Comparison of ENCODE assay signal across 1 cellular context in the genomic region with DNA sequence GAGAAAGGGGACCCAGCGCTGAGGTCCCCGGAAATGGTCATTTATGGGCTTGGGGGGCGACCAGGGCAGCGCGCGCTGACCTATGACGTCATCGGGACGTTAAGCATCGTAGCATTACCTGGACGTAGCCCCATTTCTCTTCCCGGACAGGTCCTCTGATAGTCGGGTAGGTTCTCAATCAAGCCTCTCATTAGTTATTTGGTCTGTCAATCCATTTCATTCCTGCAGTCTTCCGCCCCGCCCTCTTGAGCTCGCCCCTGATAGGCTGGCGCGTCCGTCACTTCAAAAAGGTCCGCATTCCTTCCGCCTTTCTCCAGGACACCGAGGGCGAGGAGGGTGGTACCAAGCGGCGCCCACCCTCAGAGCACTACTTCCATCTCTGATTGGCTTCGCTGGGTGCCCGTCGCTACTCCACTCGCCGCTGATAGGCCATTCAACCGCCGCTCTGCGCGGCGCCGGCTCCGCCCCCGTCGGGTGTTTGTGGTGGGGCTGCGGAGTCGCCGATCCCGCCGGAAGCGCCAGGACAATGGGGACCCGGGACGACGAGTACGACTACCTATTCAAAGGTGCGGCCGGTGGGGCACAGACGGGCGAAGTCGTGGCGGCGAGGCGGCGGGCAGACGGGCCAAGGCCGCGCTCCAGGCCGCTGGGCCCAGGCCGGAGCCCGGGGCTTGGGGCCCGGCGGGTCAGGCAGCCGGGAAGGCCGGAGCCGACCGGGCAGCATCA.
TF ChIP-seq lines count a peak whose summit lies in the region.

A gene (plus strand): TSS at position 470 of the 726 bp plus-strand sequence. CDS start 57 bp downstream, at position 527.

TF ChIP-seq in H1, 55 proteins besides CTCF, POLR2A, EP300 and RAD21:
- TF ChIP-seq FOSL1 (IDR thresholded peaks at IDR 0.05; ENCODE audit: insufficient read depth, low read depth, low read length): no peak
- no peak for TF ChIP-seq CEBPB (IDR thresholded peaks at IDR 0.05; ENCODE audit: low read depth, low read length)
- TF ChIP-seq, protein P1, sequence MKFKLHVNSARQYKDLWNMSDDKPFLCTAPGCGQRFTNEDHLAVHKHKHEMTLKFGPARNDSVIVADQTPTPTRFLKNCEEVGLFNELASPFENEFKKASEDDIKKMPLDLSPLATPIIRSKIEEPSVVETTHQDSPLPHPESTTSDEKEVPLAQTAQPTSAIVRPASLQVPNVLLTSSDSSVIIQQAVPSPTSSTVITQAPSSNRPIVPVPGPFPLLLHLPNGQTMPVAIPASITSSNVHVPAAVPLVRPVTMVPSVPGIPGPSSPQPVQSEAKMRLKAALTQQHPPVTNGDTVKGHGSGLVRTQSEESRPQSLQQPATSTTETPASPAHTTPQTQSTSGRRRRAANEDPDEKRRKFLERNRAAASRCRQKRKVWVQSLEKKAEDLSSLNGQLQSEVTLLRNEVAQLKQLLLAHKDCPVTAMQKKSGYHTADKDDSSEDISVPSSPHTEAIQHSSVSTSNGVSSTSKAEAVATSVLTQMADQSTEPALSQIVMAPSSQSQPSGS (IDR thresholded peaks at IDR 0.05; ENCODE audit: low read length): peak; percentile 89
- no peak for TF ChIP-seq TCF12 (IDR thresholded peaks at IDR 0.05; ENCODE audit: low read depth, low read length)
- peak; percentile 78 for TF ChIP-seq GABPA (IDR thresholded peaks at IDR 0.05; ENCODE audit: borderline replicate concordance, insufficient read depth, low read length)
- no peak for TF ChIP-seq CBX5 (IDR thresholded peaks at IDR 0.05; ENCODE audit: low read depth, low read length)
- TF ChIP-seq EZH2 (IDR thresholded peaks at IDR 0.05; ENCODE audit: low read depth, low read length, severe bottlenecking): no peak
- TF ChIP-seq CHD2 (IDR thresholded peaks at IDR 0.05; ENCODE audit: low read length): peak; percentile 94
- TF ChIP-seq SRF (IDR thresholded peaks at IDR 0.05; ENCODE audit: low read depth, low read length): peak; percentile 98
- TF ChIP-seq, protein P2, sequence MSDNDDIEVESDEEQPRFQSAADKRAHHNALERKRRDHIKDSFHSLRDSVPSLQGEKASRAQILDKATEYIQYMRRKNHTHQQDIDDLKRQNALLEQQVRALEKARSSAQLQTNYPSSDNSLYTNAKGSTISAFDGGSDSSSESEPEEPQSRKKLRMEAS (IDR thresholded peaks at IDR 0.05): peak; percentile 21; the same call in 1 of the 2 replicates
- no peak for TF ChIP-seq BACH1 (IDR thresholded peaks at IDR 0.05; ENCODE audit: low read length)
- peak; percentile 98 for TF ChIP-seq JUN (IDR thresholded peaks at IDR 0.05; ENCODE audit: low read depth, low read length)
- TF ChIP-seq NANOG (IDR thresholded peaks at IDR 0.05; ENCODE audit: insufficient read depth, low read depth, low read length, poor library complexity, severe bottlenecking): peak; percentile 56
- 0 out of 4 replicates have a peak, but pooled peaks of 1 of the 2 experiments have one; percentile 41 for TF ChIP-seq SIN3A (conservative IDR thresholded peaks at IDR 0.05 in 1 of 2, IDR thresholded peaks at IDR 0.05 in 1 of 2; ENCODE audit: low read depth in 1 of 2, low read length in 2 of 2)
- no peak for TF ChIP-seq HDAC6 (IDR thresholded peaks at IDR 0.05; ENCODE audit: low read depth, low read length)
- TF ChIP-seq ASH2L (IDR thresholded peaks at IDR 0.05; ENCODE audit: low read length): no peak
- no peak for TF ChIP-seq SUZ12 (IDR thresholded peaks at IDR 0.05; ENCODE audit: low read length)
- no peak for TF ChIP-seq RNF2 (IDR thresholded peaks at IDR 0.05; ENCODE audit: borderline replicate concordance, low read depth, low read length, missing control alignments, poor library complexity, severe bottlenecking)
- TF ChIP-seq RXRA (IDR thresholded peaks at IDR 0.05; ENCODE audit: insufficient read depth, low read depth, low read length): no peak
- no peak for TF ChIP-seq EGR1 (IDR thresholded peaks at IDR 0.05; ENCODE audit: borderline replicate concordance, low read depth, low read length)
- TF ChIP-seq MAFK (IDR thresholded peaks at IDR 0.05; ENCODE audit: low read depth, low read length): no peak
- TF ChIP-seq KDM1A (IDR thresholded peaks at IDR 0.05; ENCODE audit: borderline replicate concordance, low read length): no peak
- TF ChIP-seq TAF7 (optimal IDR thresholded peaks at IDR 0.05; ENCODE audit: borderline replicate concordance, low read depth, low read length): peak; percentile 83
- TF ChIP-seq, protein P3, sequence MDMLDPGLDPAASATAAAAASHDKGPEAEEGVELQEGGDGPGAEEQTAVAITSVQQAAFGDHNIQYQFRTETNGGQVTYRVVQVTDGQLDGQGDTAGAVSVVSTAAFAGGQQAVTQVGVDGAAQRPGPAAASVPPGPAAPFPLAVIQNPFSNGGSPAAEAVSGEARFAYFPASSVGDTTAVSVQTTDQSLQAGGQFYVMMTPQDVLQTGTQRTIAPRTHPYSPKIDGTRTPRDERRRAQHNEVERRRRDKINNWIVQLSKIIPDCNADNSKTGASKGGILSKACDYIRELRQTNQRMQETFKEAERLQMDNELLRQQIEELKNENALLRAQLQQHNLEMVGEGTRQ (IDR thresholded peaks at IDR 0.05; ENCODE audit: low read length): no peak
- no peak; a peak in 1 of 4 replicates for TF ChIP-seq HDAC2 (IDR thresholded peaks at IDR 0.05; ENCODE audit: borderline replicate concordance in 1 of 2, low read depth in 2 of 2, low read length in 2 of 2)
- TF ChIP-seq, protein P4, sequence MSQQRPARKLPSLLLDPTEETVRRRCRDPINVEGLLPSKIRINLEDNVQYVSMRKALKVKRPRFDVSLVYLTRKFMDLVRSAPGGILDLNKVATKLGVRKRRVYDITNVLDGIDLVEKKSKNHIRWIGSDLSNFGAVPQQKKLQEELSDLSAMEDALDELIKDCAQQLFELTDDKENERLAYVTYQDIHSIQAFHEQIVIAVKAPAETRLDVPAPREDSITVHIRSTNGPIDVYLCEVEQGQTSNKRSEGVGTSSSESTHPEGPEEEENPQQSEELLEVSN (IDR thresholded peaks at IDR 0.05): no peak
- TF ChIP-seq JUND (IDR thresholded peaks at IDR 0.05; ENCODE audit: low read length): peak; percentile 100
- no peak for TF ChIP-seq KDM5A (IDR thresholded peaks at IDR 0.05; ENCODE audit: low read length)
- peak; percentile 93 for TF ChIP-seq SP2 (IDR thresholded peaks at IDR 0.05; ENCODE audit: low read length)
- TF ChIP-seq TAF1 (IDR thresholded peaks at IDR 0.05; ENCODE audit: low read depth, low read length): peak; percentile 79
- TF ChIP-seq POU5F1 (IDR thresholded peaks at IDR 0.05; ENCODE audit: low read depth, low read length): no peak
- TF ChIP-seq TBP (IDR thresholded peaks at IDR 0.05; ENCODE audit: low read depth, low read length): peak; percentile 84; the same call in 1 of the 2 replicates
- TF ChIP-seq, protein P5, sequence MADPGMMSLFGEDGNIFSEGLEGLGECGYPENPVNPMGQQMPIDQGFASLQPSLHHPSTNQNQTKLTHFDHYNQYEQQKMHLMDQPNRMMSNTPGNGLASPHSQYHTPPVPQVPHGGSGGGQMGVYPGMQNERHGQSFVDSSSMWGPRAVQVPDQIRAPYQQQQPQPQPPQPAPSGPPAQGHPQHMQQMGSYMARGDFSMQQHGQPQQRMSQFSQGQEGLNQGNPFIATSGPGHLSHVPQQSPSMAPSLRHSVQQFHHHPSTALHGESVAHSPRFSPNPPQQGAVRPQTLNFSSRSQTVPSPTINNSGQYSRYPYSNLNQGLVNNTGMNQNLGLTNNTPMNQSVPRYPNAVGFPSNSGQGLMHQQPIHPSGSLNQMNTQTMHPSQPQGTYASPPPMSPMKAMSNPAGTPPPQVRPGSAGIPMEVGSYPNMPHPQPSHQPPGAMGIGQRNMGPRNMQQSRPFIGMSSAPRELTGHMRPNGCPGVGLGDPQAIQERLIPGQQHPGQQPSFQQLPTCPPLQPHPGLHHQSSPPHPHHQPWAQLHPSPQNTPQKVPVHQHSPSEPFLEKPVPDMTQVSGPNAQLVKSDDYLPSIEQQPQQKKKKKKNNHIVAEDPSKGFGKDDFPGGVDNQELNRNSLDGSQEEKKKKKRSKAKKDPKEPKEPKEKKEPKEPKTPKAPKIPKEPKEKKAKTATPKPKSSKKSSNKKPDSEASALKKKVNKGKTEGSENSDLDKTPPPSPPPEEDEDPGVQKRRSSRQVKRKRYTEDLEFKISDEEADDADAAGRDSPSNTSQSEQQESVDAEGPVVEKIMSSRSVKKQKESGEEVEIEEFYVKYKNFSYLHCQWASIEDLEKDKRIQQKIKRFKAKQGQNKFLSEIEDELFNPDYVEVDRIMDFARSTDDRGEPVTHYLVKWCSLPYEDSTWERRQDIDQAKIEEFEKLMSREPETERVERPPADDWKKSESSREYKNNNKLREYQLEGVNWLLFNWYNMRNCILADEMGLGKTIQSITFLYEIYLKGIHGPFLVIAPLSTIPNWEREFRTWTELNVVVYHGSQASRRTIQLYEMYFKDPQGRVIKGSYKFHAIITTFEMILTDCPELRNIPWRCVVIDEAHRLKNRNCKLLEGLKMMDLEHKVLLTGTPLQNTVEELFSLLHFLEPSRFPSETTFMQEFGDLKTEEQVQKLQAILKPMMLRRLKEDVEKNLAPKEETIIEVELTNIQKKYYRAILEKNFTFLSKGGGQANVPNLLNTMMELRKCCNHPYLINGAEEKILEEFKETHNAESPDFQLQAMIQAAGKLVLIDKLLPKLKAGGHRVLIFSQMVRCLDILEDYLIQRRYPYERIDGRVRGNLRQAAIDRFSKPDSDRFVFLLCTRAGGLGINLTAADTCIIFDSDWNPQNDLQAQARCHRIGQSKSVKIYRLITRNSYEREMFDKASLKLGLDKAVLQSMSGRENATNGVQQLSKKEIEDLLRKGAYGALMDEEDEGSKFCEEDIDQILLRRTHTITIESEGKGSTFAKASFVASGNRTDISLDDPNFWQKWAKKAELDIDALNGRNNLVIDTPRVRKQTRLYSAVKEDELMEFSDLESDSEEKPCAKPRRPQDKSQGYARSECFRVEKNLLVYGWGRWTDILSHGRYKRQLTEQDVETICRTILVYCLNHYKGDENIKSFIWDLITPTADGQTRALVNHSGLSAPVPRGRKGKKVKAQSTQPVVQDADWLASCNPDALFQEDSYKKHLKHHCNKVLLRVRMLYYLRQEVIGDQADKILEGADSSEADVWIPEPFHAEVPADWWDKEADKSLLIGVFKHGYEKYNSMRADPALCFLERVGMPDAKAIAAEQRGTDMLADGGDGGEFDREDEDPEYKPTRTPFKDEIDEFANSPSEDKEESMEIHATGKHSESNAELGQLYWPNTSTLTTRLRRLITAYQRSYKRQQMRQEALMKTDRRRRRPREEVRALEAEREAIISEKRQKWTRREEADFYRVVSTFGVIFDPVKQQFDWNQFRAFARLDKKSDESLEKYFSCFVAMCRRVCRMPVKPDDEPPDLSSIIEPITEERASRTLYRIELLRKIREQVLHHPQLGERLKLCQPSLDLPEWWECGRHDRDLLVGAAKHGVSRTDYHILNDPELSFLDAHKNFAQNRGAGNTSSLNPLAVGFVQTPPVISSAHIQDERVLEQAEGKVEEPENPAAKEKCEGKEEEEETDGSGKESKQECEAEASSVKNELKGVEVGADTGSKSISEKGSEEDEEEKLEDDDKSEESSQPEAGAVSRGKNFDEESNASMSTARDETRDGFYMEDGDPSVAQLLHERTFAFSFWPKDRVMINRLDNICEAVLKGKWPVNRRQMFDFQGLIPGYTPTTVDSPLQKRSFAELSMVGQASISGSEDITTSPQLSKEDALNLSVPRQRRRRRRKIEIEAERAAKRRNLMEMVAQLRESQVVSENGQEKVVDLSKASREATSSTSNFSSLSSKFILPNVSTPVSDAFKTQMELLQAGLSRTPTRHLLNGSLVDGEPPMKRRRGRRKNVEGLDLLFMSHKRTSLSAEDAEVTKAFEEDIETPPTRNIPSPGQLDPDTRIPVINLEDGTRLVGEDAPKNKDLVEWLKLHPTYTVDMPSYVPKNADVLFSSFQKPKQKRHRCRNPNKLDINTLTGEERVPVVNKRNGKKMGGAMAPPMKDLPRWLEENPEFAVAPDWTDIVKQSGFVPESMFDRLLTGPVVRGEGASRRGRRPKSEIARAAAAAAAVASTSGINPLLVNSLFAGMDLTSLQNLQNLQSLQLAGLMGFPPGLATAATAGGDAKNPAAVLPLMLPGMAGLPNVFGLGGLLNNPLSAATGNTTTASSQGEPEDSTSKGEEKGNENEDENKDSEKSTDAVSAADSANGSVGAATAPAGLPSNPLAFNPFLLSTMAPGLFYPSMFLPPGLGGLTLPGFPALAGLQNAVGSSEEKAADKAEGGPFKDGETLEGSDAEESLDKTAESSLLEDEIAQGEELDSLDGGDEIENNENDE (IDR thresholded peaks at IDR 0.05; ENCODE audit: insufficient replicate concordance, low read length): no peak
- peak; percentile 86 for TF ChIP-seq KDM4A (IDR thresholded peaks at IDR 0.05; ENCODE audit: low read depth, low read length, severe bottlenecking)
- no peak for TF ChIP-seq CBX8 (IDR thresholded peaks at IDR 0.05; ENCODE audit: borderline replicate concordance, low read depth, low read length)
- TF ChIP-seq CHD1 (IDR thresholded peaks at IDR 0.05; ENCODE audit: low read depth, low read length): peak; percentile 63; the same call in 1 of the 2 replicates
- TF ChIP-seq CTBP2 (IDR thresholded peaks at IDR 0.05; ENCODE audit: borderline replicate concordance, insufficient read depth, insufficient read length, low read length): no peak
- no peak for TF ChIP-seq ZNF274 (IDR thresholded peaks at IDR 0.05; ENCODE audit: borderline replicate concordance, extremely low read depth, low read length)
- TF ChIP-seq SIRT6 (IDR thresholded peaks at IDR 0.05; ENCODE audit: low read length): no peak
- TF ChIP-seq, protein P6, sequence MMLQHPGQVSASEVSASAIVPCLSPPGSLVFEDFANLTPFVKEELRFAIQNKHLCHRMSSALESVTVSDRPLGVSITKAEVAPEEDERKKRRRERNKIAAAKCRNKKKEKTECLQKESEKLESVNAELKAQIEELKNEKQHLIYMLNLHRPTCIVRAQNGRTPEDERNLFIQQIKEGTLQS (IDR thresholded peaks at IDR 0.05; ENCODE audit: insufficient read depth, low read depth, low read length): peak; percentile 36; the same call in 1 of the 2 replicates
- no peak for TF ChIP-seq SIX5 (IDR thresholded peaks at IDR 0.05; ENCODE audit: low read depth, low read length)
- peak; percentile 96 for TF ChIP-seq PHF8 (conservative IDR thresholded peaks at IDR 0.05; ENCODE audit: low read depth, low read length)
- TF ChIP-seq GTF2F1 (IDR thresholded peaks at IDR 0.05; ENCODE audit: borderline replicate concordance, low read depth, low read length): no peak
- peak; percentile 59; the same call in 1 of the 2 replicates for TF ChIP-seq BRCA1 (IDR thresholded peaks at IDR 0.05; ENCODE audit: low read depth, low read length)
- TF ChIP-seq SAP30 (IDR thresholded peaks at IDR 0.05; ENCODE audit: insufficient read depth, insufficient replicate concordance, low read length): no peak
- TF ChIP-seq YY1 (IDR thresholded peaks at IDR 0.05; ENCODE audit: low read depth, low read length): peak; percentile 41; the same call in 1 of the 2 replicates
- no peak for TF ChIP-seq RBBP5 (IDR thresholded peaks at IDR 0.05; ENCODE audit: borderline replicate concordance, low read depth, low read length)
- peak; percentile 98 for TF ChIP-seq SP1 (IDR thresholded peaks at IDR 0.05; ENCODE audit: low read depth, low read length)
- peak; percentile 99 for TF ChIP-seq CREB1 (IDR thresholded peaks at IDR 0.05)
- TF ChIP-seq POLR2AphosphoS5 (IDR thresholded peaks at IDR 0.05; ENCODE audit: low read depth, low read length): peak; percentile 92
- peak; percentile 85 for TF ChIP-seq TEAD4 (IDR thresholded peaks at IDR 0.05; ENCODE audit: low read depth, low read length)
- peak; percentile 85; the same call in 1 of the 2 replicates for TF ChIP-seq SP4 (IDR thresholded peaks at IDR 0.05; ENCODE audit: low read length)
- no peak for TF ChIP-seq RFX5 (IDR thresholded peaks at IDR 0.05; ENCODE audit: borderline replicate concordance, low read depth, low read length)
- TF ChIP-seq NRF1 (IDR thresholded peaks at IDR 0.05; ENCODE audit: low read depth, low read length): no peak
- TF ChIP-seq BCL11A (IDR thresholded peaks at IDR 0.05; ENCODE audit: low read depth in 2 of 2, low read length in 2 of 2): no peak
TF ChIP-seq in H1: peak in this region for 24.
